ENCODE assay signal across 1 cellular context in the genomic region with DNA sequence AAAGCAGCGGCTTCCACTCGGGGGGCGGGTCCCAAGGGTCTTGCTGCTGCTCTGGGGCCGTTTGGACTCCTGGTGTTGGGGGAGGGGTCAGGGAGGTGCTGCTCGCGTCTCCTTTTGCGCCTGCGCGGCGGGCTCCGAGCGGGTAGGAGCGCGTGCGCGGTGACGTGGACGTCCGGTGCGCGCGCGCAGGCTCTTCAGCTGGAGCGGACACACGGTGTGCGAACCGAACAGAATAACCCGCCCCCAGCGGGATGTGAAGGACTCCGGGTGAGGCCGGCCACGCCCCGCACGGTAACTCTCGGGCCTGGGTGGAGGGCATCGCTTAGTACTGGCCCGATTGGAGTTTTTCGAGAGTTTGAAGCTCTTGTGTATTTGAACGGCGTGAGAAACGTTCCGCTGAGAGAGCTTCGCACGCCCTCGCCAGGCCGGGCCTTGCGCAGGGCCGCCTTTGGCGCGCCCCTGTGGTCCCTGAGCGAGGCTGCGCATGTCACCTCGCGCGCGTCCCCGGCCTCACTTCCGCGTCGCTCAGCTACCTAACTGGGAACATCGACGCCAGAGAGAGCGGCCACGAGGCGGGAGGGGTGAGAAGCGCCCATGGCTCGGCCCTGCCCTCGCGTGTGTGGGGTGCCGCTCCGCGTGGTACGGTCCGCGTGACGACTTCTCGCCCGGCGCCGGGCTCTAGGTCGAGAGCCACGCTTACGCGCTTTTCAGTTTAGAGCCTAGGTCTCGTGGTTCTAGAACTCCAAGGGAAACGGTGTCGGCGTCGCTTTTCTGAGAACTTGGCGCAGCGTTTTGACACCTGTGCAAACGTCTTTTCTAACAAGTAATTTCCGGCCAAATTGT.
TF ChIP-seq lines count a peak whose summit lies in the region.

A gene (plus strand): TSS at position 171 of the 843 bp plus-strand sequence.

TF ChIP-seq in HepG2, 621 proteins besides CTCF, POLR2A, EP300 and RAD21 (continued from another document):
- TF ChIP-seq KLF6 (CRISPR knock-in tag; IDR thresholded peaks at IDR 0.05): no peak
- no peak for TF ChIP-seq AHR (CRISPR knock-in tag; IDR thresholded peaks at IDR 0.05)
- TF ChIP-seq ZNF567 (CRISPR knock-in tag; IDR thresholded peaks at IDR 0.05; ENCODE audit: borderline replicate concordance): no peak; the same call in 1 of the 2 replicates
